11 cellular contexts compared by ENCODE assay signal in genomic region chr3:177483182-177483967, GRCh38.
DNase-seq lines count a peak whose midpoint lies in the region; ATAC-seq, FAIRE-seq and TF ChIP-seq lines count a peak whose summit lies in the region.
"Had no signal": no experiment of that assay in that cellular context is flagged by ENCODE, and none has a peak within 500 bp of the region (broad histone marks: within the 10 kb centered on the region; RNA-seq: fewer than 3 reads in every experiment).

No MANE protein-coding gene starts in this region.

- no peak overlapping the region for H2BK5ac ChIP-seq in mesenchymal stem cell (ENCODE audit: low read depth, low read length, poor library complexity, severe bottlenecking)

- no peaks in the 10 kb centered on the region for H3K9me3 Mint-ChIP-seq in activated T-helper 17 cell treated with anti-CD3 and anti-CD28 coated beads, Interleukin-2, amount 50 U/mL, for 72 hours
- H3K9me3 Mint-ChIP-seq: activated B cell treated with CpG ODN at 0.5 μM for 24 hours had no signal

- peak; percentile 80 for FAIRE-seq in K562 (lab: Jason Lieb, UNC)
- FAIRE-seq: G401.6 had no signal

- peak overlapping the region; percentile 51 for H2AK5ac ChIP-seq in mesenchymal stem cell (ENCODE audit: low read length, severe bottlenecking)

- H3K27me3 ChIP-seq in Loucy (ENCODE audit: insufficient read depth, low read length, poor library complexity, severe bottlenecking) (no peaks in the 10 kb centered on the region), K562 (ENCODE audit: control insufficient read depth in 2 of 2, insufficient read depth in 2 of 2, low read length in 2 of 2) (no peaks in the 10 kb centered on the region), mesenchymal stem cell (ENCODE audit: control insufficient read depth in 1 of 2, insufficient read depth in 1 of 2, low read length in 2 of 2) (no peaks in the 10 kb centered on the region)

- no peak overlapping the region for H3K27ac Mint-ChIP-seq in activated T-helper 17 cell treated with anti-CD3 and anti-CD28 coated beads, Interleukin-2, amount 50 U/mL, for 72 hours
- H3K27ac Mint-ChIP-seq: activated B cell treated with CpG ODN at 0.5 μM for 24 hours had no signal

- H2AFZ ChIP-seq in Loucy (ENCODE audit: low read length) (no peak overlapping the region), K562 (ENCODE audit: low read depth, low read length) (no peak overlapping the region), mesenchymal stem cell (ENCODE audit: low read depth, low read length) (no peak overlapping the region)

- no peaks in the 10 kb centered on the region for H3K9me1 ChIP-seq in K562 (ENCODE audit: control insufficient read depth, insufficient read depth, low read length)

- H4K20me1 ChIP-seq in Loucy (ENCODE audit: insufficient read depth, low read length, poor library complexity, severe bottlenecking) (no peaks in the 10 kb centered on the region), K562 (replicated peaks; ENCODE audit: control insufficient read depth, insufficient read depth, low read length) (no peaks in the 10 kb centered on the region; the same call in 1 of the 2 replicates)

- TF ChIP-seq CTCF in Loucy (conservative IDR thresholded peaks at IDR 0.05; ENCODE audit: low read length) (peak; percentile 49), K562 (IDR thresholded peaks at IDR 0.05 in 2 of 3, conservative IDR thresholded peaks at IDR 0.05 in 1 of 3; ENCODE audit: insufficient read depth in 2 of 3, low read depth in 1 of 3, low read length in 3 of 3) (peak; percentile 57 to 67 (median 62))

- no peak overlapping the region for H3K4me3 Mint-ChIP-seq in activated T-helper 17 cell treated with anti-CD3 and anti-CD28 coated beads, Interleukin-2, amount 50 U/mL, for 72 hours
- H3K4me3 Mint-ChIP-seq: activated B cell treated with CpG ODN at 0.5 μM for 24 hours had no signal

- no peaks in the 10 kb centered on the region for H3K9me2 ChIP-seq in Loucy (replicated peaks; ENCODE audit: low read depth, low read length)

- H3K4me3 ChIP-seq in Loucy (ENCODE audit: low read length, poor library complexity, severe bottlenecking) = no peak overlapping the region
- H3K4me3 ChIP-seq in K562 = no peak overlapping the region
- no peak overlapping the region for H3K4me3 ChIP-seq in mesenchymal stem cell (ENCODE audit: insufficient read depth in 1 of 2, low read depth in 1 of 2, low read length in 2 of 2)

- 5% methylated on average over 4 of the region's 4 CpGs for WGBS in K562 (ENCODE audit: insufficient coverage, low coverage, missing lambda C conversion rate)
- 61% methylated on average over 4 of the region's 4 CpGs for WGBS in mesenchymal stem cell

- H3K27me3 Mint-ChIP-seq in activated T-helper 17 cell treated with anti-CD3 and anti-CD28 coated beads, Interleukin-2, amount 50 U/mL, for 72 hours = no peaks in the 10 kb centered on the region
- H3K27me3 Mint-ChIP-seq: activated B cell treated with CpG ODN at 0.5 μM for 24 hours had no signal

- H3F3A ChIP-seq in Loucy (ENCODE audit: low read depth) = no peaks in the 10 kb centered on the region

- H3K4me1 ChIP-seq in Loucy (ENCODE audit: insufficient read depth, low read length, poor library complexity, severe bottlenecking) (peaks cover 7% of the 10 kb centered on the region), K562 (replicated peaks in 1 of 2; ENCODE audit: control insufficient read depth in 2 of 2, insufficient read depth in 2 of 2, low read length in 2 of 2) (peaks cover 6 to 13% of the 10 kb centered on the region in 2 experiments; a peak in 4 of 5 replicates), mesenchymal stem cell (ENCODE audit: control insufficient read depth, insufficient read depth, low read depth, low read length) (peaks cover 2% of the 10 kb centered on the region)

- H3K36me3 ChIP-seq in Loucy (ENCODE audit: insufficient read depth, low read length) (no peaks in the 10 kb centered on the region), K562 (ENCODE audit: control insufficient read depth, insufficient read depth, low read length) (no peaks in the 10 kb centered on the region), mesenchymal stem cell (ENCODE audit: control insufficient read depth in 1 of 2, insufficient read depth in 2 of 2, low read depth in 1 of 2, low read length in 2 of 2) (no peaks in the 10 kb centered on the region)

- H3K9me3 ChIP-seq in Loucy (ENCODE audit: insufficient read depth, low read depth, low read length) (peaks cover 7% of the 10 kb centered on the region; the same call in 1 of the 2 replicates), K562 (replicated peaks; ENCODE audit: control insufficient read depth, insufficient read depth, low read depth, low read length) (no peaks in the 10 kb centered on the region; the same call in 1 of the 2 replicates), mesenchymal stem cell (ENCODE audit: control insufficient read depth, low read length) (peaks cover 7% of the 10 kb centered on the region)

- no peak overlapping the region for H3K18ac ChIP-seq in mesenchymal stem cell (ENCODE audit: low read depth in 1 of 2, low read length in 2 of 2)

- peak; percentile 63 to 77 for TF ChIP-seq RAD21 in K562 (CRISPR knock-in tag; conservative IDR thresholded peaks at IDR 0.05 in 1 of 2, IDR thresholded peaks at IDR 0.05 in 1 of 2)

- no peak for TF ChIP-seq POLR2A in K562 (conservative IDR thresholded peaks at IDR 0.05)

- no peak overlapping the region for H2BK120ac ChIP-seq in mesenchymal stem cell (ENCODE audit: low read depth, low read length)

- no peak overlapping the region for H3K9ac ChIP-seq in Loucy (ENCODE audit: low read depth, low read length, poor library complexity, severe bottlenecking)
- no peak overlapping the region for H3K9ac ChIP-seq in K562 (ENCODE audit: insufficient read depth in 1 of 2, low read depth in 2 of 2, low read length in 2 of 2)
- no peak overlapping the region for H3K9ac ChIP-seq in mesenchymal stem cell (ENCODE audit: low read length)

- no peak overlapping the region for H2BK12ac ChIP-seq in mesenchymal stem cell (ENCODE audit: low read length in 2 of 2)

- in situ Hi-C loops in K562 (cut with MboI) = no loop called here

- peak; percentile 93 for TF ChIP-seq EP300 in K562 (IDR thresholded peaks at IDR 0.05; ENCODE audit: low read length)

- H3K27ac ChIP-seq in K562 (ENCODE audit: extremely low read depth, low read depth, low read length) = peak overlapping the region; percentile 36; the same call in 1 of the 3 replicates
- H3K27ac ChIP-seq in mesenchymal stem cell (ENCODE audit: low read length, poor library complexity, severe bottlenecking) = no peak overlapping the region

- H3K79me1 ChIP-seq in mesenchymal stem cell (replicated peaks; ENCODE audit: low read length, poor library complexity, severe bottlenecking) = no peaks in the 10 kb centered on the region

- DNase-seq in Daoy (ENCODE audit: low read depth) (peak; percentile 26), K562 (ENCODE audit: extremely low read depth in 1 of 4, low spot score in 3 of 4) (peak; percentile 50 to 86 (median 66)), mesenchymal stem cell (no peak), Ammon's horn (ENCODE audit: low spot score) (no peak)
- DNase-seq: activated B cell treated with CpG ODN at 0.5 μM for 24 hours; stimulated activated CD4-positive, alpha-beta T cell treated with anti-CD3 and anti-CD28 coated beads, Interleukin-15, amount 100 ng/mL, for 24 hours had no signal

- H2BK15ac ChIP-seq in mesenchymal stem cell (ENCODE audit: low read depth, poor library complexity, severe bottlenecking) = peak overlapping the region; percentile 36

- no peak overlapping the region for H3K23ac ChIP-seq in mesenchymal stem cell (ENCODE audit: low read length in 2 of 2)

- no peak overlapping the region for H3K4ac ChIP-seq in mesenchymal stem cell (ENCODE audit: low read depth in 1 of 2, low read length in 2 of 2)

- intact Hi-C loops in K562 (cut with micrococcal nuclease) = loop anchor here (1.0 kb wide), 1 partner anchor 123 kb away; no protein-coding TSS in a partner anchor

- no peaks in the 10 kb centered on the region for H3K36me3 Mint-ChIP-seq in activated T-helper 17 cell treated with anti-CD3 and anti-CD28 coated beads, Interleukin-2, amount 50 U/mL, for 72 hours (ENCODE audit: low read depth)

- H3K14ac ChIP-seq in mesenchymal stem cell (ENCODE audit: low read length in 2 of 2) = no peak overlapping the region

- POLR2A ChIA-PET in K562 (lab: Yijun Ruan, JAX) = interaction anchor here (1.0 kb wide), 1 partner anchor 124 kb away, joined by 5 read pairs; no protein-coding TSS in a partner anchor

- no peak overlapping the region for H4K8ac ChIP-seq in mesenchymal stem cell (ENCODE audit: low read length)

- BruUV-seq in K562 (replicated peaks; lab: Mats Ljungman, UMichigan) = no TSS peak

- H3K4me2 ChIP-seq in Loucy (ENCODE audit: low read depth, low read length, poor library complexity, severe bottlenecking) (no peak overlapping the region), K562 (ENCODE audit: insufficient read depth, low read length) (no peak overlapping the region), mesenchymal stem cell (ENCODE audit: low read length, poor library complexity, severe bottlenecking) (no peak overlapping the region)

- H4K91ac ChIP-seq in mesenchymal stem cell (ENCODE audit: low read length) = no peak overlapping the region

- CTCF ChIA-PET in K562 (lab: Yijun Ruan, JAX; ENCODE audit: low intra/inter-chr PET ratio) = no interaction called here

- ATAC-seq in K562 = peak; percentile 100
- no peak for ATAC-seq in HG02840 (IDR thresholded peaks at IDR 0.05; ENCODE audit: low FRiP score, unreplicated experiment)
- ATAC-seq in GM21423 (IDR thresholded peaks at IDR 0.05; ENCODE audit: unreplicated experiment) = no peak
- ATAC-seq in activated T-helper 17 cell treated with anti-CD3 and anti-CD28 coated beads, Interleukin-2, amount 50 U/mL, for 72 hours (replicated peaks) = no peak

- H3K4me1 Mint-ChIP-seq in activated T-helper 17 cell treated with anti-CD3 and anti-CD28 coated beads, Interleukin-2, amount 50 U/mL, for 72 hours = no peaks in the 10 kb centered on the region
- H3K4me1 Mint-ChIP-seq: activated B cell treated with CpG ODN at 0.5 μM for 24 hours had no signal

- no peaks in the 10 kb centered on the region for H3K79me2 ChIP-seq in Loucy (ENCODE audit: insufficient read depth, low read length)
- no peaks in the 10 kb centered on the region for H3K79me2 ChIP-seq in K562 (ENCODE audit: control insufficient read depth, insufficient read depth, low read length)

TF ChIP-seq in K562, 482 proteins besides CTCF, POLR2A, EP300 and RAD21 (continues in another document):
- no peak for TF ChIP-seq ZNF239 (CRISPR knock-in tag; IDR thresholded peaks at IDR 0.05)
- TF ChIP-seq SP1 (CRISPR knock-in tag; IDR thresholded peaks at IDR 0.05) = no peak
- TF ChIP-seq SAFB2 (IDR thresholded peaks at IDR 0.05; ENCODE audit: borderline replicate concordance, low read depth, low read length, severe bottlenecking) = no peak

Comparison
In these comparisons a context has a peak if more than half of its experiments do, and no peak if none do; other contexts are left out.
1. DNase-seq: peak in Daoy (single experiment) and K562 (4 of 4); none in mesenchymal stem cell (single experiment) and Ammon's horn (single experiment).